In the genomic region with DNA sequence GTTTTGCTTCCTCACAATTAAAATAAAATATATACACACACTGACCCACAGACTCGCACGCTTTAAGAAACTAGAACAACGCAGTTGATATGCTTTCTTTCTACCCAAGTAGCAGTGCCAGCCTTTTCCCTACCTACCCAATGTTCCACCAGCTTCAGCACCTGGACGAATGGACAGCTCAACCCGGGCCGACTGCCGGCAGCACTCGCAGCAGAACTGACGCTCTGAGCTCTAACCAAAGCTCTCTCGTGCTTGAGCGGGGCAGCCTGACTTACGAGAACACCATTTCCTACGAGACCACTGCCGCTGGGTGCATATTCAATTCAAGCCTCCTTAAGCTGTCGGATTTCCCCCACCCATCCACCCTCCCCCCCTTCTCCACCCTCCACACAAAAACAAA, we compare ENCODE assay signal across 8 cellular contexts.
DNase-seq lines count a peak whose midpoint lies in the region; ATAC-seq and TF ChIP-seq lines count a peak whose summit lies in the region.

No MANE protein-coding gene starts in this region.

- H3K27ac Mint-ChIP-seq in glutamatergic neuron (ENCODE audit: unreplicated experiment), result peak overlapping the region; percentile 97

- ATAC-seq in HG03135 (IDR thresholded peaks at IDR 0.05; ENCODE audit: unreplicated experiment) (peak; percentile 52), omental fat pad (ENCODE audit: low FRiP score) (peak; percentile 80)

- H3K4me1 Mint-ChIP-seq in glutamatergic neuron (ENCODE audit: low read depth, unreplicated experiment), result peaks cover 31% of the 10 kb centered on the region

- no peaks in the 10 kb centered on the region for H3K36me3 ChIP-seq in Peyer's patch
- H3K36me3 ChIP-seq in tibial nerve, result no peaks in the 10 kb centered on the region

- TF ChIP-seq EP300 in tibial nerve (IDR thresholded peaks at IDR 0.05), result no peak

- peaks cover 26% of the 10 kb centered on the region for H3K36me3 Mint-ChIP-seq in glutamatergic neuron (ENCODE audit: unreplicated experiment)

- H3K27me3 Mint-ChIP-seq in glutamatergic neuron (ENCODE audit: unreplicated experiment), result peaks cover 25% of the 10 kb centered on the region

- H3K4me3 Mint-ChIP-seq in glutamatergic neuron (ENCODE audit: unreplicated experiment), result peak overlapping the region; percentile 99

- H3K4me1 ChIP-seq in Peyer's patch (peaks cover 0 to 19% (median 0%) of the 10 kb centered on the region in 4 donors), tibial nerve (peaks cover 0 to 45% (median 13%) of the 10 kb centered on the region in 4 donors)

- TF ChIP-seq POLR2A in Peyer's patch (IDR thresholded peaks at IDR 0.05) (no peak), tibial nerve (IDR thresholded peaks at IDR 0.05) (no peak)

- H3K4me3 ChIP-seq in Peyer's patch (peak overlapping the region in 1 of 4 donors; percentile 31), tibial nerve (peak overlapping the region in 3 of 4 donors; percentile 8 to 36 (median 20))

- no peak overlapping the region for H3K27ac ChIP-seq in Peyer's patch
- H3K27ac ChIP-seq in tibial nerve, result no peak overlapping the region

- TF ChIP-seq CTCF in GM10266 (IDR thresholded peaks at IDR 0.05; ENCODE audit: control insufficient read depth, insufficient read depth, low read depth, missing control alignments), result no peak
- peak in 3 of 6 experiments; percentile 12 to 16 (median 15) for TF ChIP-seq CTCF in Peyer's patch (IDR thresholded peaks at IDR 0.05)
- no peak for TF ChIP-seq CTCF in glutamatergic neuron (IDR thresholded peaks at IDR 0.05; ENCODE audit: partially characterized antibody, unreplicated experiment)
- TF ChIP-seq CTCF in omental fat pad (IDR thresholded peaks at IDR 0.05), result no peak
- peak in 1 of 5 experiments; percentile 6 for TF ChIP-seq CTCF in tibial nerve (IDR thresholded peaks at IDR 0.05)

- WGBS in tibial nerve, 2 donors, result 1 to 2% methylated on average over 15 of the region's 15 CpGs

- peaks cover 44% of the 10 kb centered on the region for H3K9me3 Mint-ChIP-seq in glutamatergic neuron (ENCODE audit: unreplicated experiment)

- DNase-seq in GM10266 (ENCODE audit: extremely low spot score) (peak; percentile 61), Peyer's patch (peak; percentile 18 to 80 (median 79)), glutamatergic neuron (peak; percentile 58), omental fat pad (ENCODE audit: low spot score) (peak; percentile 64), tibial nerve (ENCODE audit: low spot score in 2 of 2) (peak; percentile 62 to 76), NCI-H187 (lab: John Stamatoyannopoulos, UW) (no peak)
- peak; percentile 71 for DNase-seq in activated naive CD4-positive, alpha-beta T cell treated with Interleukin-2 at 50 U/mL for 16 hours

- no peaks in the 10 kb centered on the region for H3K9me3 ChIP-seq in Peyer's patch
- no peaks in the 10 kb centered on the region for H3K9me3 ChIP-seq in tibial nerve

- H3K27me3 ChIP-seq in Peyer's patch (peaks cover 0 to 29% of the 10 kb centered on the region in 2 donors), tibial nerve (peaks cover 0 to 74% of the 10 kb centered on the region in 2 donors)

Comparison
In these comparisons a context has a peak if more than half of its experiments do, and no peak if none do; other contexts are left out.
1. DNase-seq: peak in GM10266 (single experiment), Peyer's patch (3 of 3), activated naive CD4-positive, alpha-beta T cell treated with Interleukin-2 at 50 U/mL for 16 hours (single experiment), glutamatergic neuron (single experiment), omental fat pad (single experiment) and tibial nerve (2 of 2); none in NCI-H187 (0 of 2).